In genomic region chr22:35380537-35381423, GRCh38 we compare ENCODE assay signal across 8 cellular contexts. TPM values are rescaled to one million over a fixed set of nuclear protein-coding genes. Genes with fewer than 3 reads are reported as not detected.
DNase-seq lines count a peak whose midpoint lies in the region; ATAC-seq and TF ChIP-seq lines count a peak whose summit lies in the region.

Gene HMOX1, plus strand, starts transcription at chr22:35381096. Its CDS starts 78 bp downstream, at chr22:35381174.

- ATAC-seq in GM18867 (IDR thresholded peaks at IDR 0.05; ENCODE audit: unreplicated experiment) (peak; percentile 72), HG03520 (IDR thresholded peaks at IDR 0.05; ENCODE audit: unreplicated experiment) (peak; percentile 63)
- peak; percentile 86 for ATAC-seq in naive thymus-derived CD4-positive, alpha-beta T cell

- POLR2A ChIA-PET in naive thymus-derived CD4-positive, alpha-beta T cell (lab: Charles Lee): interaction anchor here (0.7 kb wide), 1 partner anchor 18 kb away, joined by 6 read pairs; no protein-coding TSS in a partner anchor

- no peak within 1 kb of the TSS for H3K27ac ChIP-seq in naive thymus-derived CD4-positive, alpha-beta T cell (ENCODE audit: low read depth, low read length)
- H3K27ac ChIP-seq in testis: peak within 1 kb of the TSS; percentile 56 to 89

- peaks cover 22 to 42% (median 29%) of the 10 kb centered on the region in 5 donors for H3K27me3 Mint-ChIP-seq in naive thymus-derived CD4-positive, alpha-beta T cell

- H3K4me3 ChIP-seq in AG10803 (ENCODE audit: low read length): peak within 1 kb of the TSS; percentile 100
- no peak within 1 kb of the TSS for H3K4me3 ChIP-seq in naive thymus-derived CD4-positive, alpha-beta T cell (ENCODE audit: low read length)
- H3K4me3 ChIP-seq in testis: peak within 1 kb of the TSS; percentile 59 to 74

- no peaks in the 10 kb centered on the region for H3K9me3 ChIP-seq in naive thymus-derived CD4-positive, alpha-beta T cell (ENCODE audit: control insufficient read depth in 2 of 3, low read length in 3 of 3)
- no peaks in the 10 kb centered on the region for H3K9me3 ChIP-seq in testis

- TF ChIP-seq CTCF in AG10803 (conservative IDR thresholded peaks at IDR 0.05; ENCODE audit: low read length) (no peak; the same call in 1 of the 2 replicates), testis (IDR thresholded peaks at IDR 0.05) (no peak)

- peaks cover 18 to 28% (median 25%) of the 10 kb centered on the region in 7 donors for H3K4me1 Mint-ChIP-seq in naive thymus-derived CD4-positive, alpha-beta T cell

- CTCF ChIA-PET in naive thymus-derived CD4-positive, alpha-beta T cell (lab: Charles Lee): no interaction called here

- H3K27me3 ChIP-seq in naive thymus-derived CD4-positive, alpha-beta T cell (ENCODE audit: control insufficient read depth in 2 of 2, insufficient read depth in 2 of 2, low read length in 2 of 2): peaks cover 0 to 6% of the 10 kb centered on the region in 2 donors
- no peaks in the 10 kb centered on the region for H3K27me3 ChIP-seq in testis

- no peaks in the 10 kb centered on the region for H3K9me3 Mint-ChIP-seq in naive thymus-derived CD4-positive, alpha-beta T cell

- WGBS in testis, 2 donors: 3 to 23% methylated on average over 3 to 46 of the region's 47 CpGs

- no peaks in the 10 kb centered on the region for H3K36me3 ChIP-seq in naive thymus-derived CD4-positive, alpha-beta T cell (ENCODE audit: control insufficient read depth in 2 of 3, insufficient read depth in 3 of 3, low read length in 3 of 3)
- no peaks in the 10 kb centered on the region for H3K36me3 ChIP-seq in testis (ENCODE audit: low read depth, missing control alignments)

- H3K4me3 Mint-ChIP-seq in naive thymus-derived CD4-positive, alpha-beta T cell: peak within 1 kb of the TSS; percentile 19 to 73 (median 49)

- peaks cover 4 to 7% of the 10 kb centered on the region in 2 donors for H3K4me1 ChIP-seq in naive thymus-derived CD4-positive, alpha-beta T cell (ENCODE audit: control insufficient read depth in 2 of 2, insufficient read depth in 2 of 2, low read length in 2 of 2)
- peaks cover 52% of the 10 kb centered on the region for H3K4me1 ChIP-seq in testis

- H3K27ac Mint-ChIP-seq in naive thymus-derived CD4-positive, alpha-beta T cell: no peak within 1 kb of the TSS

- no peaks in the 10 kb centered on the region for H3K36me3 Mint-ChIP-seq in naive thymus-derived CD4-positive, alpha-beta T cell

- DNase-seq in AG10803 (ENCODE audit: low read depth): peak; percentile 94
- peak; percentile 86 for DNase-seq in RPMI7951 (ENCODE audit: low read depth)
- peak; percentile 9 for DNase-seq in activated gamma-delta T cell treated with anti-CD3 and anti-CD28 coated beads, Interleukin-2, amount 50 U/mL, for 16 hours (ENCODE audit: low read depth)
- peak; percentile 85 for DNase-seq in fibroblast of the conjunctiva (ENCODE audit: low read depth)
- peak in 7 of 9 donors; percentile 24 to 63 (median 29) for DNase-seq in naive thymus-derived CD4-positive, alpha-beta T cell
- DNase-seq in testis: peak; percentile 92

- intact Hi-C loops in naive thymus-derived CD4-positive, alpha-beta T cell (cut with micrococcal nuclease): no loop called here
- intact Hi-C loops in testis (cut with DNase I; ENCODE audit: low total_unique reads): no loop called here

- TF ChIP-seq POLR2A in testis (IDR thresholded peaks at IDR 0.05): no peak

RNA-seq across cellular contexts. Expression of gene HMOX1, which starts in this region (rescaled TPM):
- 22.6 and 25.4 TPM in 2 replicates for total RNA-seq in RPMI7951 (2014; rRNA removed; shearing (Covaris generic))
- total RNA-seq in naive thymus-derived CD4-positive, alpha-beta T cell: 10 to 100 TPM in 1 of 5 experiments, 1 to 10 TPM in 3, under 1 TPM in 1; 0.92 to 54.0 (median 6.6) TPM
- under 1 TPM; 0.14 to 0.19 TPM for polyA plus RNA-seq in naive thymus-derived CD4-positive, alpha-beta T cell
- total RNA-seq in testis: 10 to 100 TPM; 22.0 to 35.2 TPM
- polyA plus RNA-seq in testis (ENCODE audit: insufficient read depth, low read depth, low replicate concordance): 37.8 TPM

Comparison
In these comparisons a context has a peak if more than half of its experiments do, and no peak if none do; other contexts are left out.
1. RNA of gene HMOX1 (polyA plus RNA-seq): 37.8 TPM in testis (single experiment); 0.14 to 0.19 TPM in naive thymus-derived CD4-positive, alpha-beta T cell; every median in the first group is over 10 times any median in the second.
2. DNase-seq: peak in every context shown above with its lines; median percentile 94 in AG10803; 92 in testis; 86 in RPMI7951; 85 in fibroblast of the conjunctiva; 29 in naive thymus-derived CD4-positive, alpha-beta T cell; 9 in activated gamma-delta T cell treated with anti-CD3 and anti-CD28 coated beads, Interleukin-2, amount 50 U/mL, for 16 hours.
3. Peak in every context shown above with its lines, with median percentiles within 50 percentile points of each other: ATAC-seq.